14 cellular contexts compared by ENCODE assay signal in genomic region chr5:92644271-92644886, GRCh38.
DNase-seq lines count a peak whose midpoint lies in the region; ATAC-seq and TF ChIP-seq lines count a peak whose summit lies in the region.
"Had no signal": no experiment of that assay in that cellular context is flagged by ENCODE, and none has a peak within 500 bp of the region (broad histone marks: within the 10 kb centered on the region; RNA-seq: fewer than 3 reads in every experiment).

No MANE protein-coding gene starts in this region.

- no peaks in the 10 kb centered on the region for H3K27me3 Mint-ChIP-seq in chondrocyte (ENCODE audit: low read depth)

- H3K9me3 ChIP-seq in HCT116 (ENCODE audit: control insufficient read depth in 1 of 2, insufficient read depth in 1 of 2, low read depth in 1 of 2, low read length in 2 of 2): no peaks in the 10 kb centered on the region
- H3K9me3 ChIP-seq: vagina had no signal

- intact Hi-C loops in HCT116 (cut with micrococcal nuclease): no loop called here
- intact Hi-C loops in posterior vena cava (cut with DNase I): no loop called here

- H3K4me3 Mint-ChIP-seq in chondrocyte (ENCODE audit: unreplicated experiment): no peak overlapping the region

- peaks cover 10% of the 10 kb centered on the region for H3K9me3 Mint-ChIP-seq in chondrocyte (ENCODE audit: low read depth)

- no peak overlapping the region for H3K9ac ChIP-seq in HCT116 (ENCODE audit: low read length)

- H3K4me3 ChIP-seq in ACC112 (ENCODE audit: low read depth, low read length) (no peak overlapping the region), HCT116 (replicated peaks in 1 of 2; ENCODE audit: low read depth in 1 of 2, low read length in 2 of 2) (no peak overlapping the region)
- H3K4me3 ChIP-seq: vagina had no signal

- peak in 2 of 3 experiments; percentile 29 to 32; a peak in 4 of 6 replicates for TF ChIP-seq CTCF in HCT116 (IDR thresholded peaks at IDR 0.05 in 2 of 3, conservative IDR thresholded peaks at IDR 0.05 in 1 of 3; ENCODE audit: borderline replicate concordance in 1 of 3, insufficient read depth in 1 of 3, low read depth in 2 of 3, low read length in 2 of 3)
- TF ChIP-seq CTCF in chondrocyte (IDR thresholded peaks at IDR 0.05): peak; percentile 30

- RAD21 ChIA-PET in HCT116 (lab: Charles Lee; ENCODE audit: low non-redundant PET in 1 of 2, low total read pairs in 2 of 2, uncharacterized antibody in 2 of 2, unreplicated experiment in 2 of 2): no interaction called here

- no peak overlapping the region for H3K27ac ChIP-seq in ACC112 (ENCODE audit: low read depth, low read length)
- H3K27ac ChIP-seq in HCT116 (ENCODE audit: low read depth, low read length): no peak overlapping the region; the same call in 1 of the 2 replicates
- H3K27ac ChIP-seq: vagina, VCaP had no signal

- no peaks in the 10 kb centered on the region for H3K79me2 ChIP-seq in ACC112 (ENCODE audit: control insufficient read depth, insufficient read depth, low read length, unreplicated experiment)
- H3K79me2 ChIP-seq in HCT116 (ENCODE audit: insufficient read depth, low read length): no peaks in the 10 kb centered on the region

- H2AFZ ChIP-seq in ACC112 (ENCODE audit: low read length, unreplicated experiment) (peak overlapping the region; percentile 3), HCT116 (ENCODE audit: low read depth, low read length, poor library complexity, severe bottlenecking) (peak overlapping the region; percentile 91)

- H3K4me1 Mint-ChIP-seq in chondrocyte (ENCODE audit: low read depth): peaks cover 13% of the 10 kb centered on the region

- BruUV-seq in HCT116 (replicated peaks; lab: Mats Ljungman, UMichigan): no TSS peak

- no peak for TF ChIP-seq POLR2A in HCT116 (IDR thresholded peaks at IDR 0.05; ENCODE audit: borderline replicate concordance, extremely low read depth, insufficient read depth, insufficient read length)

- H3K27me3 ChIP-seq in ACC112 (ENCODE audit: insufficient read depth, low read length): no peaks in the 10 kb centered on the region
- no peaks in the 10 kb centered on the region for H3K27me3 ChIP-seq in HCT116 (ENCODE audit: insufficient read depth, low read length)
- H3K27me3 ChIP-seq: vagina had no signal

- no peaks in the 10 kb centered on the region for H3K36me3 ChIP-seq in ACC112 (ENCODE audit: insufficient read depth, low read length)
- no peaks in the 10 kb centered on the region for H3K36me3 ChIP-seq in HCT116 (ENCODE audit: control insufficient read depth in 1 of 2, insufficient read depth in 2 of 2, low read length in 2 of 2)
- H3K36me3 ChIP-seq: vagina had no signal

- no peak overlapping the region for H3K27ac Mint-ChIP-seq in chondrocyte (ENCODE audit: unreplicated experiment)

- H3K4me1 ChIP-seq in ACC112 (ENCODE audit: control insufficient read depth, insufficient read depth, low read length, unreplicated experiment) (peaks cover 19% of the 10 kb centered on the region), HCT116 (ENCODE audit: control insufficient read depth in 1 of 2, insufficient read depth in 2 of 2, low read length in 2 of 2) (peaks cover 17 to 33% of the 10 kb centered on the region in 2 experiments)
- H3K4me1 ChIP-seq: vagina had no signal

- no peaks in the 10 kb centered on the region for H4K20me1 ChIP-seq in HCT116 (ENCODE audit: insufficient read depth)

- no peak for DNase-seq in HCT116 (ENCODE audit: low read depth, low spot score)
- DNase-seq in chondrocyte (ENCODE audit: low spot score): no peak
- DNase-seq in left lobe of liver (ENCODE audit: low spot score): no peak
- DNase-seq in NCI-H2171 treated with DMSO at 0.1 percent for 48 hours (lab: John Stamatoyannopoulos, UW): no peak
- DNase-seq in posterior vena cava (ENCODE audit: low spot score): no peak
- DNase-seq in cortex of kidney (lab: John Stamatoyannopoulos, UW): no peak
- no peak for DNase-seq in nucleus accumbens (lab: John Stamatoyannopoulos, UW)
- DNase-seq: head of caudate nucleus, NCI-H1694, NCI-H526, T-helper 1 cell had no signal

- H3K36me3 Mint-ChIP-seq in chondrocyte (ENCODE audit: low read depth): peaks cover 3% of the 10 kb centered on the region

- POLR2A ChIA-PET in HCT116 (lab: Charles Lee): no interaction called here

- ATAC-seq in HCT116: peak; percentile 59
- peak; percentile 61 for ATAC-seq in left lobe of liver

- no peak for TF ChIP-seq RAD21 in HCT116 (IDR thresholded peaks at IDR 0.05; ENCODE audit: low read depth)

- CTCF ChIA-PET in HCT116 (lab: Charles Lee): no interaction called here

- no peak overlapping the region for H3K4me2 ChIP-seq in HCT116 (ENCODE audit: low read length)

- H3K9me2 ChIP-seq in HCT116 (ENCODE audit: insufficient read depth): no peaks in the 10 kb centered on the region

TF ChIP-seq in HCT116, 20 proteins besides CTCF, POLR2A, EP300 and RAD21:
- TF ChIP-seq EZH2phosphoT487 (IDR thresholded peaks at IDR 0.05; ENCODE audit: borderline replicate concordance) (no peak), ELF1 (IDR thresholded peaks at IDR 0.05; ENCODE audit: borderline replicate concordance, low read depth) (no peak), ZNF274 (IDR thresholded peaks at IDR 0.05; ENCODE audit: low read depth, low read length) (no peak), TCF7L2 (IDR thresholded peaks at IDR 0.05; ENCODE audit: borderline replicate concordance, extremely low read depth, insufficient read depth, insufficient read length) (no peak), CEBPB (IDR thresholded peaks at IDR 0.05; ENCODE audit: low read depth) (no peak), FOSL1 (IDR thresholded peaks at IDR 0.05; ENCODE audit: low read depth) (no peak), CBX3 (IDR thresholded peaks at IDR 0.05; ENCODE audit: low read depth) (no peak), YY1 (IDR thresholded peaks at IDR 0.05; ENCODE audit: extremely low read depth, insufficient replicate concordance, low read depth, low read length) (no peak)
- TF ChIP-seq, protein P1, sequence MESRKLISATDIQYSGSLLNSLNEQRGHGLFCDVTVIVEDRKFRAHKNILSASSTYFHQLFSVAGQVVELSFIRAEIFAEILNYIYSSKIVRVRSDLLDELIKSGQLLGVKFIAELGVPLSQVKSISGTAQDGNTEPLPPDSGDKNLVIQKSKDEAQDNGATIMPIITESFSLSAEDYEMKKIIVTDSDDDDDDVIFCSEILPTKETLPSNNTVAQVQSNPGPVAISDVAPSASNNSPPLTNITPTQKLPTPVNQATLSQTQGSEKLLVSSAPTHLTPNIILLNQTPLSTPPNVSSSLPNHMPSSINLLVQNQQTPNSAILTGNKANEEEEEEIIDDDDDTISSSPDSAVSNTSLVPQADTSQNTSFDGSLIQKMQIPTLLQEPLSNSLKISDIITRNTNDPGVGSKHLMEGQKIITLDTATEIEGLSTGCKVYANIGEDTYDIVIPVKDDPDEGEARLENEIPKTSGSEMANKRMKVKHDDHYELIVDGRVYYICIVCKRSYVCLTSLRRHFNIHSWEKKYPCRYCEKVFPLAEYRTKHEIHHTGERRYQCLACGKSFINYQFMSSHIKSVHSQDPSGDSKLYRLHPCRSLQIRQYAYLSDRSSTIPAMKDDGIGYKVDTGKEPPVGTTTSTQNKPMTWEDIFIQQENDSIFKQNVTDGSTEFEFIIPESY (IDR thresholded peaks at IDR 0.05; ENCODE audit: extremely low read depth, insufficient replicate concordance, low read length): no peak
